ENCODE assay signal across 16 cellular contexts in genomic region chr9:103319979-103320378, GRCh38.
A peak's percentile ranks its signal among the peaks of the same experiment; 100 is the strongest.
DNase-seq lines count a peak whose midpoint lies in the region; ATAC-seq, FAIRE-seq and TF ChIP-seq lines count a peak whose summit lies in the region.
"Had no signal": no experiment of that assay in that cellular context is flagged by ENCODE, and none has a peak within 500 bp of the region (broad histone marks: within the 10 kb centered on the region; RNA-seq: fewer than 3 reads in every experiment).

No MANE protein-coding gene starts in this region.

- H2BK12ac ChIP-seq in H9 (ENCODE audit: insufficient read length, low read depth, low read length): no peak overlapping the region

- H3K27me3 Mint-ChIP-seq in H9 (ENCODE audit: low read depth): no peaks in the 10 kb centered on the region

- H3K23ac ChIP-seq in H9 (ENCODE audit: insufficient read length, low read depth, low read length): no peak overlapping the region

- H2BK20ac ChIP-seq in H9 (ENCODE audit: low read depth, low read length, poor library complexity, severe bottlenecking): no peak overlapping the region

- H3K27me3 ChIP-seq in H9 (ENCODE audit: insufficient read depth, low read length): no peaks in the 10 kb centered on the region
- no peaks in the 10 kb centered on the region for H3K27me3 ChIP-seq in hepatocyte
- H3K27me3 ChIP-seq: Peyer's patch had no signal

- H3K79me1 ChIP-seq in H9 (ENCODE audit: insufficient read depth, low read depth, low read length, poor library complexity, severe bottlenecking): no peaks in the 10 kb centered on the region

- no peaks in the 10 kb centered on the region for H3K36me3 Mint-ChIP-seq in H9 (ENCODE audit: insufficient read depth in 1 of 3, low read depth in 3 of 3)

- H2BK120ac ChIP-seq in H9 (ENCODE audit: low read depth, low read length, poor library complexity, severe bottlenecking): no peak overlapping the region

- no peak overlapping the region for H3K4me3 ChIP-seq in hepatocyte
- H3K4me3 ChIP-seq: Peyer's patch had no signal

- no peak overlapping the region for H4K8ac ChIP-seq in H9 (replicated peaks; ENCODE audit: insufficient read length, low read depth, low read length)

- WGBS in H9 (ENCODE audit: extremely low coverage, insufficient read length, low lambda C conversion rate): no CpG with 5 or more reads among the region's 4 CpGs
- 27% methylated on average over 4 of the region's 4 CpGs for WGBS in hepatocyte (ENCODE audit: low lambda C conversion rate, missing lambda C conversion rate)

- H3K4me1 ChIP-seq in H9 (ENCODE audit: insufficient read depth, low read length): no peaks in the 10 kb centered on the region
- H3K4me1 ChIP-seq in hepatocyte (ENCODE audit: insufficient read depth): no peaks in the 10 kb centered on the region
- H3K4me1 ChIP-seq: Peyer's patch had no signal

- no peaks in the 10 kb centered on the region for H3K36me3 ChIP-seq in hepatocyte (replicated peaks; ENCODE audit: insufficient read depth, low read depth)
- H3K36me3 ChIP-seq: Peyer's patch had no signal

- no peak overlapping the region for H3K27ac ChIP-seq in H9 (ENCODE audit: insufficient read length, low read depth, low read length)
- no peak overlapping the region for H3K27ac ChIP-seq in hepatocyte
- H3K27ac ChIP-seq: Peyer's patch had no signal

- no peak overlapping the region for H2AFZ ChIP-seq in H9 (ENCODE audit: low read length)
- H2AFZ ChIP-seq in hepatocyte: no peak overlapping the region

- no peak overlapping the region for H3K4ac ChIP-seq in H9 (ENCODE audit: low read depth, low read length)

- H3T11ph ChIP-seq in H9 (ENCODE audit: low read length): no peak overlapping the region

- ATAC-seq in HG03135 (IDR thresholded peaks at IDR 0.05; ENCODE audit: unreplicated experiment): no peak

- H3K4me2 ChIP-seq in H9 (ENCODE audit: insufficient read depth, insufficient read length, low read length): no peak overlapping the region
- H3K4me2 ChIP-seq in hepatocyte: no peak overlapping the region

- no peak overlapping the region for H2AK5ac ChIP-seq in H9 (ENCODE audit: insufficient read length, low read length)

- H3K18ac ChIP-seq in H9 (ENCODE audit: insufficient read length, low read depth, low read length): no peak overlapping the region

- H4K5ac ChIP-seq in H9 (ENCODE audit: insufficient read length, low read depth, low read length): no peak overlapping the region

- H3K27ac Mint-ChIP-seq in H9: no peak overlapping the region

- no peak overlapping the region for H4K91ac ChIP-seq in H9 (ENCODE audit: insufficient read length, low read depth, low read length)

- H3K14ac ChIP-seq in H9 (ENCODE audit: insufficient read depth, low read length): no peak overlapping the region

- H3K4me1 Mint-ChIP-seq in H9: no peaks in the 10 kb centered on the region

- H3K56ac ChIP-seq in H9 (ENCODE audit: insufficient read length, low read depth, low read length): no peak overlapping the region

- H3K9me2 ChIP-seq in hepatocyte (replicated peaks; ENCODE audit: insufficient read depth): no peaks in the 10 kb centered on the region

- H3K9me3 ChIP-seq in H9 (ENCODE audit: control insufficient read depth, low read depth, low read length): no peaks in the 10 kb centered on the region
- H3K9me3 ChIP-seq in hepatocyte (ENCODE audit: low read depth): no peaks in the 10 kb centered on the region
- H3K9me3 ChIP-seq: Peyer's patch had no signal

- FAIRE-seq in A204.1 (lab: Jason Lieb, UNC) (peak; percentile 21), RCC 7860 (lab: Jason Lieb, UNC) (peak; percentile 59)
- FAIRE-seq: endothelial cell of umbilical vein had no signal

- DNase-seq in H9: no peak
- DNase-seq in RCC 7860 (ENCODE audit: low spot score): peak; percentile 12
- DNase-seq in hepatocyte (ENCODE audit: low spot score): no peak
- DNase-seq in activated naive CD4-positive, alpha-beta T cell treated with Interleukin-2 at 50 U/mL for 16 hours: no peak
- DNase-seq in epidermal melanocyte (ENCODE audit: insufficient read length, low spot score): no peak
- DNase-seq in GM03348 (ENCODE audit: low spot score): no peak
- DNase-seq: activated CD4-positive, alpha-beta T cell treated with anti-CD3 and anti-CD28 coated beads for 4 hours; activated T-cell treated with anti-CD3 and anti-CD28 coated beads for 4 hours; cerebellar nuclear complex; DND-41; kidney glomerular epithelial cell; MM.1S; Peyer's patch had no signal

- TF ChIP-seq CTCF in H9 (conservative IDR thresholded peaks at IDR 0.05) (peak; percentile 64), hepatocyte (IDR thresholded peaks at IDR 0.05; ENCODE audit: poor library complexity) (peak; percentile 33)

- H4K20me1 ChIP-seq in H9 (ENCODE audit: control insufficient read depth, insufficient read depth, insufficient read length): no peaks in the 10 kb centered on the region
- H4K20me1 ChIP-seq in hepatocyte (ENCODE audit: insufficient read depth, poor library complexity, severe bottlenecking): no peaks in the 10 kb centered on the region

- no peak overlapping the region for H2BK5ac ChIP-seq in H9 (ENCODE audit: insufficient read length, low read length)

- H3K79me2 ChIP-seq in H9 (ENCODE audit: insufficient read depth, low read length) (no peaks in the 10 kb centered on the region), hepatocyte (no peaks in the 10 kb centered on the region)

- H3K4me3 Mint-ChIP-seq in H9: no peak overlapping the region

- no peaks in the 10 kb centered on the region for H3K9me3 Mint-ChIP-seq in H9

- no peak overlapping the region for H3K9ac ChIP-seq in H9 (ENCODE audit: extremely low read depth, insufficient read length, low read length)

- H2BK15ac ChIP-seq in H9 (ENCODE audit: low read depth, low read length): no peak overlapping the region

- H3K23me2 ChIP-seq in H9 (ENCODE audit: insufficient read length, low read depth, low read length, poor library complexity, severe bottlenecking): no peaks in the 10 kb centered on the region
